ENCODE assay signal across 22 cellular contexts in the genomic region with DNA sequence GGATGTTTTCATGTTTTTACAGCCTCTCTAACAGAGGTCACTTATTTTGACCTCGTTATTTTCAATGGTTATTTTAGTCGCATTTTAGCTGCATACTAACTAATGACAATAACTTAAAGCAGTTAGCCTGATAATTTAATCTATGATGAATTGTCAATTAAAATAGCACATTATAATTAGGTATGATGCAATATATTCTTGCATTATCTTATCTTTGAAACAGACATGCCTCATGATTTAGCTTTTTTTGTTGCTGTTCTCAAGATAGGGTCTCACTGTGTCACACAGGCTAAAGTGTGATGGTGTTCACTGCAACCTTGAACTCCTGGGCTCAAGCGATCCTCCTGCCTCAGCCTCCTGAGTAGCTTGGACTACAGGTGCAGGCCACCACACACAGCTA.
"Had no signal": no experiment of that assay in that cellular context is flagged by ENCODE, and none has a peak within 500 bp of the region (broad histone marks: within the 10 kb centered on the region; RNA-seq: fewer than 3 reads in every experiment).

No MANE protein-coding gene starts in this region.

- H3K27ac ChIP-seq: left lung, pancreas, prostate gland, sigmoid colon, spleen, suprapubic skin, thoracic aorta, tibial artery, upper lobe of right lung had no signal

- H3K4me3 ChIP-seq: left lung, lung, pancreas, prostate gland, sigmoid colon, spleen, suprapubic skin, thoracic aorta, tibial artery, upper lobe of right lung had no signal

- H3K4me1 Mint-ChIP-seq: nephron, neural crest cell had no signal

- H3K36me3 ChIP-seq: left lung, pancreas, prostate gland, sigmoid colon, spleen, suprapubic skin, thoracic aorta, tibial artery, upper lobe of right lung had no signal

- DNase-seq: left colon; left lung; mesendoderm; nucleus accumbens; pancreas; retina; sigmoid colon; small intestine; spleen; stimulated activated CD4-positive, alpha-beta T cell treated with anti-CD3 and anti-CD28 coated beads, Interleukin-4, amount 100 ng/mL, for 24 hours; tibial artery; upper lobe of right lung had no signal

- H3K27ac Mint-ChIP-seq: naive thymus-derived CD8-positive, alpha-beta T cell; nephron; stimulated activated effector memory CD8-positive, alpha-beta T cell treated with anti-CD3 and anti-CD28 coated beads, Interleukin-12 subunit alpha, Interleukin-12 subunit beta, amount 100 ng/mL, for 72 hours; stimulated activated naive CD8-positive, alpha-beta T cell treated with anti-CD3 and anti-CD28 coated beads, Interleukin-15, Interleukin-2, amounts not matched to agents 100 ng/mL and 50 ng/mL, for 24 hours had no signal

- H3K4me1 ChIP-seq: left lung, pancreas, prostate gland, sigmoid colon, tibial artery, upper lobe of right lung had no signal

- H3K36me3 Mint-ChIP-seq: stimulated activated effector memory CD8-positive, alpha-beta T cell treated with anti-CD3 and anti-CD28 coated beads, Interleukin-12 subunit alpha, Interleukin-12 subunit beta, amount 100 ng/mL, for 72 hours had no signal

- H3K4me3 Mint-ChIP-seq: naive thymus-derived CD8-positive, alpha-beta T cell; nephron; neural crest cell; stimulated activated effector memory CD8-positive, alpha-beta T cell treated with anti-CD3 and anti-CD28 coated beads, Interleukin-12 subunit alpha, Interleukin-12 subunit beta, amount 100 ng/mL, for 72 hours; stimulated activated naive CD8-positive, alpha-beta T cell treated with anti-CD3 and anti-CD28 coated beads, Interleukin-15, Interleukin-2, amounts not matched to agents 100 ng/mL and 50 ng/mL, for 24 hours had no signal

- H3K9me3 ChIP-seq: pancreas, prostate gland, sigmoid colon, suprapubic skin, thoracic aorta, tibial artery, upper lobe of right lung had no signal

- H3K27me3 ChIP-seq: pancreas, sigmoid colon, tibial artery, upper lobe of right lung had no signal

- ATAC-seq: left colon; left lung; naive thymus-derived CD8-positive, alpha-beta T cell; pancreas; right cardiac atrium; stimulated activated effector memory CD8-positive, alpha-beta T cell treated with anti-CD3 and anti-CD28 coated beads, Interleukin-12 subunit alpha, Interleukin-12 subunit beta, amount 100 ng/mL, for 72 hours; upper lobe of right lung had no signal
